Comparison of ENCODE assay signal across 8 cellular contexts in the genomic region with DNA sequence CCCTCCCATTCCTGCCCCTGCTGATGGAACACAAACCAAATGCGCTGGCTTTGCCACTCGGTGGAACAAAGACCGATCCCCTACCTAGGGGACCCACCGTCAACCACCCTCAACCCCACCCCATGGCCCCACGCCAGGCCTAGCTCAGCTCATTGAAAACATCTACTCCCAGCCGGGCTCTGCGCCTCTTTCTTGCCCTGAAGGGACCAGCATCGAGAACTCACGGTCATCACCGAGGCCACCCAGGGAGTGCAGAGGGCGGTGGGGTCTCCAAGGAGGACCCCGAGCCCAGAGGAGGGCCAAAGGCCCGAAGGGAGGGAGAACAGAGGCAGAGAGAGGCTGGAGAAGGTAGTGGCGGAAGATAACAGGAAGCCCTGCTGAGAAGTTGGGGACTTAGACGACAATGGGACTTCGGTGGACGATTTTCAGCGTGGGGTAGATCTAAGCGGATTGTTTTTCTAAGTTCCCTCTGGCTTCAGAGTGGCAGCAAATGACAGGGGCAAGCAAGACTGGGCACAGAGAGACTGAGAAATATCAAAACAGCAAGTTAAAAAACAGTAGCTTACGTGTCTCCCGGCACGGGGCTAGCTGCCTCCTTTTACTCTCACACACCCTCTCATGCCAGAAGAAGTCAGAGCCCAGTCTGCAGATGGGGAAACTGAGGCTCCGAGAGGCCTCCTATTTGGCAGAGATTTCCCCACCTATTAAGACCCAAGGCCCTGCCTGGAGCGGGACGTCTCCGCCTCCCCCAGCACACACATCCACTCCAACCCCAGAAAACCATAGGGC. TPM values are rescaled to one million over a fixed set of nuclear protein-coding genes. Genes with fewer than 3 reads are reported as not detected.
DNase-seq lines count a peak whose midpoint lies in the region; ATAC-seq and TF ChIP-seq lines count a peak whose summit lies in the region.

No MANE protein-coding gene starts in this region.

- H3K4me2 ChIP-seq in OCI-LY7 (ENCODE audit: low read length), result peak overlapping the region; percentile 80

- H3K4me3 ChIP-seq in OCI-LY7 (ENCODE audit: low read depth, low read length, poor library complexity, severe bottlenecking), result peak overlapping the region; percentile 92
- H3K4me3 ChIP-seq in cardiac fibroblast (replicated peaks in 1 of 2; ENCODE audit: low read depth in 2 of 2, low read length in 2 of 2), result peak overlapping the region; percentile 79 to 81
- H3K4me3 ChIP-seq in right lobe of liver, result peak overlapping the region; percentile 88 to 99 (median 92)

- H3K27ac ChIP-seq in OCI-LY7 (ENCODE audit: low read depth, low read length, poor library complexity, severe bottlenecking), result peak overlapping the region; percentile 89
- H3K27ac ChIP-seq in right lobe of liver, result peak overlapping the region; percentile 78 to 89 (median 89)
- peak overlapping the region; percentile 89 for H3K27ac ChIP-seq in temporal lobe (ENCODE audit: low read depth, low read length)

- H2AFZ ChIP-seq in OCI-LY7 (ENCODE audit: low read length), result peak overlapping the region; percentile 7; the same call in 1 of the 2 replicates

- TF ChIP-seq POLR2A in right lobe of liver (IDR thresholded peaks at IDR 0.05), result no peak

- no peaks in the 10 kb centered on the region for H3K27me3 ChIP-seq in right lobe of liver

- intact Hi-C loops in OCI-LY7 (cut with micrococcal nuclease; ENCODE audit: unreplicated experiment), result loop anchor here (2.0 to 5.0 kb wide), 3 partner anchors 70 to 270 kb away; partner anchors contain the start of gene HAPSTR1
- intact Hi-C loops in right lobe of liver (cut with DNase I), result loop anchor here in 1 of 2 donors (10.0 kb wide), 1 partner anchor 63 kb away; no protein-coding TSS in a partner anchor

- no peaks in the 10 kb centered on the region for H3K9me2 ChIP-seq in OCI-LY7 (ENCODE audit: insufficient read depth, low read length)

- ATAC-seq in right lobe of liver, result no peak

- CTCF ChIA-PET in OCI-LY7 (lab: Charles Lee; ENCODE audit: unreplicated experiment), result interaction anchor here (0.6 kb wide), 1 partner anchor 224 kb away, joined by 5 read pairs; the partner anchor contains the start of gene HAPSTR1

- H3K4me1 ChIP-seq in OCI-LY7 (ENCODE audit: insufficient read depth, low read length, poor library complexity, severe bottlenecking), result peaks cover 63% of the 10 kb centered on the region
- H3K4me1 ChIP-seq in right lobe of liver, result peaks cover 0 to 54% (median 26%) of the 10 kb centered on the region in 4 donors

- DNase-seq in NCI-H1694 treated with DMSO at 0.1 percent for 48 hours (lab: John Stamatoyannopoulos, UW) (peak; percentile 21), NCI-H1694 (lab: John Stamatoyannopoulos, UW) (no peak), OCI-LY7 (ENCODE audit: low spot score) (peak; percentile 57), cardiac fibroblast (ENCODE audit: low read depth in 2 of 2) (no peak), right lobe of liver (peak; percentile 70 to 74 (median 74)), inferior parietal cortex (ENCODE audit: extremely low spot score) (no peak)
- DNase-seq in stimulated activated CD4-positive, alpha-beta T cell treated with anti-CD3 and anti-CD28 coated beads, Interleukin-4, amount 100 ng/mL, for 1 hour, result no peak

- BruUV-seq in OCI-LY7 (replicated peaks; lab: Mats Ljungman, UMichigan), result TSS peak; percentile 84

- under 1% methylated on average over 17 of the region's 26 CpGs for WGBS in right lobe of liver (ENCODE audit: insufficient coverage, low coverage, low lambda C conversion rate, missing lambda C conversion rate)

- H3K9me3 ChIP-seq in OCI-LY7 (ENCODE audit: low read length), result no peaks in the 10 kb centered on the region
- H3K9me3 ChIP-seq in right lobe of liver, result no peaks in the 10 kb centered on the region

- no peak for TF ChIP-seq CTCF in OCI-LY7 (conservative IDR thresholded peaks at IDR 0.05; ENCODE audit: low read length)
- no peak for TF ChIP-seq CTCF in cardiac fibroblast (IDR thresholded peaks at IDR 0.05; ENCODE audit: low read depth, low read length)
- TF ChIP-seq CTCF in right lobe of liver (IDR thresholded peaks at IDR 0.05), result no peak

- H3K36me3 ChIP-seq in OCI-LY7 (ENCODE audit: insufficient read depth, low read length), result peaks cover 38% of the 10 kb centered on the region
- H3K36me3 ChIP-seq in right lobe of liver, result no peaks in the 10 kb centered on the region

- POLR2A ChIA-PET in OCI-LY7 (lab: Charles Lee), result interaction anchor here (0.6 to 1.3 kb wide), 3 partner anchors 70 to 192 kb away, joined by 3 read pairs; partner anchors contain the start of genes PMM2 and TMEM186

- H3K79me2 ChIP-seq in OCI-LY7 (ENCODE audit: insufficient read depth, low read depth, low read length), result peaks cover 56% of the 10 kb centered on the region

- H4K20me1 ChIP-seq in OCI-LY7 (ENCODE audit: insufficient read depth, low read length), result peaks cover 24% of the 10 kb centered on the region

RNA-seq across cellular contexts. Expression of gene CARHSP1, which starts 1.1 kb away (rescaled TPM):
- total RNA-seq in OCI-LY7 (2014; rRNA removed; shearing (Covaris generic)), result 236 and 241 TPM in 2 replicates
- total RNA-seq in OCI-LY7 (2022), result 156 and 173 TPM in 2 replicates
- 100 to 1,000 TPM in 1 of 6 experiments, 10 to 100 TPM in 5; 61.5 to 132 (median 73.1) TPM for total RNA-seq in right lobe of liver
- total RNA-seq in temporal lobe, result 138 TPM

RNA-seq across cellular contexts. Expression of gene LITAFD, which starts 14.5 kb away (rescaled TPM):
- total RNA-seq in OCI-LY7 (2014; rRNA removed; shearing (Covaris generic)), result not detected in 2 replicates
- total RNA-seq in OCI-LY7 (2022), result not detected in 2 replicates
- total RNA-seq in right lobe of liver, result not detected
- total RNA-seq in temporal lobe, result not detected

Comparison
In these comparisons a context has a peak if more than half of its experiments do, and no peak if none do; other contexts are left out.
1. DNase-seq: peak in NCI-H1694 treated with DMSO at 0.1 percent for 48 hours (single experiment), OCI-LY7 (single experiment) and right lobe of liver (3 of 3); none in NCI-H1694 (single experiment), cardiac fibroblast (0 of 2), stimulated activated CD4-positive, alpha-beta T cell treated with anti-CD3 and anti-CD28 coated beads, Interleukin-4, amount 100 ng/mL, for 1 hour (single experiment) and inferior parietal cortex (single experiment).
2. Peak in every context shown above with its lines, with median percentiles within 50 percentile points of each other: H3K27ac ChIP-seq and H3K4me3 ChIP-seq.